In the genomic region with DNA sequence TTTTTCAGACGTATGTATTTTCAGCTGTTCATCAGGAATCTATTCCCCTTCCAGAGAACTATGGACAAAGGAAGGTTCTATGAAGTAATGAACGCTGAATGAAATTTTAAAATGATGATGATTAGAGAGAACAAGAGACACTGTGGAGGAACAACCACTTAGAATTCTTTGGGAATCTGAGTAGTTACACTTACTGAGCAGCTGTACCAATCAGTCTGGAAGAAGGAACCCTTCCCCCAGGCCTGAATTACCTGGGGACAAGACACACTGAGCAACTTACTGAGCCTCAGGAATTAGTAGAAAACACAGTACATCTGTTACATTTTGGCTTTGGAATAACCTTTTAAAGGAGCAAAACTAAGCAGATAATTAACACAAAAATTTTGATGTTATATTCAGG, we compare ENCODE assay signal across 20 cellular contexts. TPM values are rescaled to one million over a fixed set of nuclear protein-coding genes. Genes with fewer than 3 reads are reported as not detected.
"Had no signal": no experiment of that assay in that cellular context is flagged by ENCODE, and none has a peak within 500 bp of the region (broad histone marks: within the 10 kb centered on the region; RNA-seq: fewer than 3 reads in every experiment).

No MANE protein-coding gene starts in this region.

- H3K27ac ChIP-seq: heart right ventricle, skin epidermis, stomach, thoracic aorta had no signal

- ATAC-seq: esophagus mucosa; heart right ventricle; naive thymus-derived CD8-positive, alpha-beta T cell; right cardiac atrium had no signal

- DNase-seq: effector memory CD4-positive, alpha-beta T cell; heart right ventricle; hypothalamus; kidney glomerular epithelial cell; mesendoderm; naive thymus-derived CD8-positive, alpha-beta T cell; right cardiac atrium; stimulated activated CD4-positive, alpha-beta T cell treated with anti-CD3 and anti-CD28 coated beads, Interleukin-2, amount 100 ng/mL, for 24 hours; stimulated activated CD4-positive, alpha-beta T cell treated with anti-CD3 and anti-CD28 coated beads, Interleukin-4, amount 100 ng/mL, for 4 hours; stimulated activated naive CD4-positive, alpha-beta T cell; stomach; substantia nigra; trophoblast cell had no signal

- H3K9me3 ChIP-seq: heart right ventricle, stomach, thoracic aorta had no signal

- H3K4me3 ChIP-seq: heart right ventricle, skin epidermis, stomach, thoracic aorta had no signal

- H3K27me3 ChIP-seq: heart right ventricle, stomach had no signal

- H3K4me1 ChIP-seq: stomach had no signal

- H3K36me3 ChIP-seq: heart right ventricle, stomach, thoracic aorta had no signal

- FAIRE-seq: endometrium, frontal cortex, islet of Langerhans had no signal

RNA-seq across cellular contexts. Expression of a gene that starts 1.9 kb away (rescaled TPM):
- total RNA-seq: lung microvascular endothelial cell had no signal
